1 cellular context compared by ENCODE assay signal in the genomic region with DNA sequence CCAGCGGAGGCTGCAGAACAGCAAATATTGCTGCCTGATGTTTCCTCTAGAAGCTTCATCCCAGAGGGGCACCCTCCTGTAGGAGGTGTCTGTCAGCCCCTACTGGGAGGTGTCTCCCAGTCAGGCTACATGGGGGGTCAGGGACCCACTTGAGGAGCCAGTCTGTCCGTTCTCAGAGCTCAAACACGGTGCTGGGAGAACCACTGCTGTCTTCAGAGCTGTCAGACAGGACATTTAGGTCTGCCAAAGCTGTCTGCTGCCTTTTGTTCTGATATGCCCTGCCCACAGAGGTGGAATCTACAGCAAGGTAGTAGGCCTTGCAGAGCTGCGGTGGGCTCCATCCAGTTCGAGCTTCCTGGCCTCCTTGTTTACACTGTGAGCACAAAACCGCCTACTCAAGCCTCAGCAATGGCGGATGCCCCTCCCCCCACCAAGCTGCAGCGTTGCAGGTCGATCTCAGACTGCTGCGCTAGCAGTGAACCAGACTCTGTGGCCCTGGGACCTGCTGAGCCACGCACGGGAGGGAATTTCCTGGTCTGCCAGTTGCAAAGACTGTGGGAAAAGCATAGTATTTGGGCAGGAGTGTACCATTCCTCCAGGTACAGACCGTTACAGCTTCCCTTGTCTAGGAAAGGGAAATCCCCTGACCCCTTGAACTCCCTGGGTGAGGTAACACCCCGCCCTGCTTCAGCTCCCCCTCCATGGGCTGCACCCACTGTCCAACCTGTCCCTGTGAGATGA.
TF ChIP-seq lines count a peak whose summit lies in the region.

No MANE protein-coding gene starts in this region.

TF ChIP-seq in HepG2, 621 proteins besides CTCF, POLR2A, EP300 and RAD21 (continued from another document):
- TF ChIP-seq, protein P1, sequence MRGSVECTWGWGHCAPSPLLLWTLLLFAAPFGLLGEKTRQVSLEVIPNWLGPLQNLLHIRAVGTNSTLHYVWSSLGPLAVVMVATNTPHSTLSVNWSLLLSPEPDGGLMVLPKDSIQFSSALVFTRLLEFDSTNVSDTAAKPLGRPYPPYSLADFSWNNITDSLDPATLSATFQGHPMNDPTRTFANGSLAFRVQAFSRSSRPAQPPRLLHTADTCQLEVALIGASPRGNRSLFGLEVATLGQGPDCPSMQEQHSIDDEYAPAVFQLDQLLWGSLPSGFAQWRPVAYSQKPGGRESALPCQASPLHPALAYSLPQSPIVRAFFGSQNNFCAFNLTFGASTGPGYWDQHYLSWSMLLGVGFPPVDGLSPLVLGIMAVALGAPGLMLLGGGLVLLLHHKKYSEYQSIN (CRISPR knock-in tag; IDR thresholded peaks at IDR 0.05; ENCODE audit: borderline replicate concordance): no peak
- TF ChIP-seq RXRA (CRISPR knock-in tag; IDR thresholded peaks at IDR 0.05): peak; percentile 38
- no peak for TF ChIP-seq MTF1 (CRISPR knock-in tag; IDR thresholded peaks at IDR 0.05)
- TF ChIP-seq IRF2 (CRISPR knock-in tag; IDR thresholded peaks at IDR 0.05): no peak
- no peak for TF ChIP-seq RBM39 (IDR thresholded peaks at IDR 0.05; ENCODE audit: low read depth, low read length, poor library complexity, severe bottlenecking)
- TF ChIP-seq, protein P2, sequence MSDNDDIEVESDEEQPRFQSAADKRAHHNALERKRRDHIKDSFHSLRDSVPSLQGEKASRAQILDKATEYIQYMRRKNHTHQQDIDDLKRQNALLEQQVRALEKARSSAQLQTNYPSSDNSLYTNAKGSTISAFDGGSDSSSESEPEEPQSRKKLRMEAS (IDR thresholded peaks at IDR 0.05): no peak
- TF ChIP-seq MTF2 (CRISPR knock-in tag; IDR thresholded peaks at IDR 0.05; ENCODE audit: borderline replicate concordance): 0 out of 2 replicates have a peak, but pooled peaks have one; percentile 50
- TF ChIP-seq GABPA (IDR thresholded peaks at IDR 0.05; ENCODE audit: low read depth, low read length): 0 out of 2 replicates have a peak, but pooled peaks have one; percentile 16
- peak; percentile 36; the same call in 1 of the 2 replicates for TF ChIP-seq GABPA (CRISPR knock-in tag; IDR thresholded peaks at IDR 0.05; ENCODE audit: low read depth)
- TF ChIP-seq RBAK (CRISPR knock-in tag; IDR thresholded peaks at IDR 0.05): 0 out of 2 replicates have a peak, but pooled peaks have one; percentile 42
- 0 out of 2 replicates have a peak, but pooled peaks have one; percentile 26 for TF ChIP-seq ZSCAN29 (CRISPR knock-in tag; conservative IDR thresholded peaks at IDR 0.05)
- TF ChIP-seq, protein P3, sequence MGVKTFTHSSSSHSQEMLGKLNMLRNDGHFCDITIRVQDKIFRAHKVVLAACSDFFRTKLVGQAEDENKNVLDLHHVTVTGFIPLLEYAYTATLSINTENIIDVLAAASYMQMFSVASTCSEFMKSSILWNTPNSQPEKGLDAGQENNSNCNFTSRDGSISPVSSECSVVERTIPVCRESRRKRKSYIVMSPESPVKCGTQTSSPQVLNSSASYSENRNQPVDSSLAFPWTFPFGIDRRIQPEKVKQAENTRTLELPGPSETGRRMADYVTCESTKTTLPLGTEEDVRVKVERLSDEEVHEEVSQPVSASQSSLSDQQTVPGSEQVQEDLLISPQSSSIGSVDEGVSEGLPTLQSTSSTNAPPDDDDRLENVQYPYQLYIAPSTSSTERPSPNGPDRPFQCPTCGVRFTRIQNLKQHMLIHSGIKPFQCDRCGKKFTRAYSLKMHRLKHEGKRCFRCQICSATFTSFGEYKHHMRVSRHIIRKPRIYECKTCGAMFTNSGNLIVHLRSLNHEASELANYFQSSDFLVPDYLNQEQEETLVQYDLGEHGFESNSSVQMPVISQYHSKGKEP (CRISPR knock-in tag; IDR thresholded peaks at IDR 0.05): no peak
